Comparison of ENCODE assay signal across 28 cellular contexts in the genomic region with DNA sequence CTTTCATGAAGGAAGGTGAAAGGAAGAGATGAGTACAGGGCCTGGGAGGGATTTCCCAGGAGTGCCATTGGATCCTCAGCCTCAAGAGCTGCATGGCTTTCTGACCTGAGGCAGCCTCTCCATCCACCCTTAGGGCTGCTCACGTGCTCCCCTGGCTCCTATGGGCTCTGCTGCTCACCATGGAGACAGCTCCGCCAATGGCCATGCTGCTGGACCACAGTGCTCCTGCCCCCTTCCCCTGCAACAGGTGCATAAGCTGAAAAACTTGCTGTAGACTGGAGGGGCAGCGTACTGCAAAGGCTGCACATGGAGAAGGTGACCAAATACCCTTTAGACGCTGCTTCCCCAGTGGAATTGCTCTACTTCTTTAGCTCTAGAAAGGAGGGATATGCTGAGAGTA.
"Had no signal": no experiment of that assay in that cellular context is flagged by ENCODE, and none has a peak within 500 bp of the region (broad histone marks: within the 10 kb centered on the region; RNA-seq: fewer than 3 reads in every experiment).

No MANE protein-coding gene starts in this region.

- H3K4me1 Mint-ChIP-seq: activated naive CD4-positive, alpha-beta T cell treated with anti-CD3 and anti-CD28 coated beads, Interleukin-2, amount 10 ng/mL, durations not matched to agents 7 days and 5 days; activated naive CD8-positive, alpha-beta T cell treated with anti-CD3 and anti-CD28 coated beads for 36 hours had no signal

- H3K4me3 ChIP-seq: cardiac muscle cell, MG63, SK-N-MC had no signal

- H3K27ac Mint-ChIP-seq: activated CD8-positive, alpha-beta T cell treated with anti-CD3 and anti-CD28 coated beads for 36 hours; activated naive CD4-positive, alpha-beta T cell treated with anti-CD3 and anti-CD28 coated beads, Interleukin-2, amount 10 ng/mL, durations not matched to agents 7 days and 5 days; activated naive CD8-positive, alpha-beta T cell treated with anti-CD3 and anti-CD28 coated beads for 36 hours; activated T-cell treated with anti-CD3 and anti-CD28 coated beads, Interleukin-2, amount 50 U/mL, for 72 hours; activated T-helper 2 cell treated with anti-CD3 and anti-CD28 coated beads, Interferon-gamma antibody, Interleukin-2, Interleukin-4, amounts not matched to agents 10 μg/mL and 5 μg/mL and 100 μg/mL, durations not matched to agents 14 hours and 24 hours and 36 hours had no signal

- H3K27me3 ChIP-seq: brain microvascular endothelial cell, cardiac muscle cell had no signal

- ATAC-seq: activated CD4-positive, CD25-positive, alpha-beta regulatory T cell treated with anti-CD3 and anti-CD28 coated beads, Interleukin-2, amount 50 U/mL, for 24 hours; activated CD8-positive, alpha-beta T cell treated with anti-CD3 and anti-CD28 coated beads for 36 hours; activated T-cell treated with anti-CD3 and anti-CD28 coated beads, Interleukin-2, amount 50 U/mL, for 72 hours; Panc1; Right ventricle myocardium inferior had no signal

- H3K9me3 Mint-ChIP-seq: activated CD8-positive, alpha-beta T cell treated with anti-CD3 and anti-CD28 coated beads for 36 hours; activated naive CD4-positive, alpha-beta T cell treated with anti-CD3 and anti-CD28 coated beads, Interleukin-2, amount 10 ng/mL, durations not matched to agents 7 days and 5 days; activated naive CD8-positive, alpha-beta T cell treated with anti-CD3 and anti-CD28 coated beads for 36 hours; activated T-cell treated with anti-CD3 and anti-CD28 coated beads, Interleukin-2, amount 50 U/mL, for 72 hours; activated T-helper 2 cell treated with anti-CD3 and anti-CD28 coated beads, Interferon-gamma antibody, Interleukin-2, Interleukin-4, amounts not matched to agents 10 μg/mL and 5 μg/mL and 100 μg/mL, durations not matched to agents 14 hours and 24 hours and 36 hours had no signal

- H3K27ac ChIP-seq: brain microvascular endothelial cell, cardiac muscle cell, SK-N-MC, WERI-Rb-1 had no signal

- DNase-seq: activated CD4-positive, alpha-beta T cell treated with anti-CD3 and anti-CD28 coated beads for 4 hours; activated CD8-positive, alpha-beta memory T cell treated with anti-CD3 and anti-CD28 coated beads, Interleukin-2, amount 50 U/mL, for 4 hours; activated CD8-positive, alpha-beta T cell treated with anti-CD3 and anti-CD28 coated beads for 36 hours; activated gamma-delta T cell treated with Interleukin-2 at 50 U/mL for 16 hours; activated naive CD4-positive, alpha-beta T cell treated with anti-CD3 and anti-CD28 coated beads, Interleukin-2, amount 10 ng/mL, durations not matched to agents 7 days and 5 days; activated naive CD8-positive, alpha-beta T cell treated with anti-CD3 and anti-CD28 coated beads for 36 hours; activated T-cell treated with anti-CD3 and anti-CD28 coated beads, Interleukin-2, amount 50 U/mL, for 72 hours; brain microvascular endothelial cell; MG63; MV-4-11; NCI-H1105; NCI-H146; NCI-H187 treated with DMSO at 0.1 percent for 48 hours; NCI-H2081 treated with DMSO at 0.1 percent for 48 hours; NCI-H345; NCI-H510A; NCI-H69; NK-92 treated with Interleukin-12 subunit alpha and Interleukin-12 subunit beta, amount 100 ng/mL, for 24 hours; OCI-M1; RPMI8226; T-helper 1 cell; WERI-Rb-1 had no signal

- H3K4me3 Mint-ChIP-seq: activated CD8-positive, alpha-beta T cell treated with anti-CD3 and anti-CD28 coated beads for 36 hours; activated naive CD4-positive, alpha-beta T cell treated with anti-CD3 and anti-CD28 coated beads, Interleukin-2, amount 10 ng/mL, durations not matched to agents 7 days and 5 days; activated naive CD8-positive, alpha-beta T cell treated with anti-CD3 and anti-CD28 coated beads for 36 hours; activated T-cell treated with anti-CD3 and anti-CD28 coated beads, Interleukin-2, amount 50 U/mL, for 72 hours had no signal

- H3K36me3 Mint-ChIP-seq: activated naive CD4-positive, alpha-beta T cell treated with anti-CD3 and anti-CD28 coated beads, Interleukin-2, amount 10 ng/mL, durations not matched to agents 7 days and 5 days; activated naive CD8-positive, alpha-beta T cell treated with anti-CD3 and anti-CD28 coated beads for 36 hours had no signal

- H3K9me3 ChIP-seq: MG63 had no signal

- H3K27me3 Mint-ChIP-seq: activated naive CD8-positive, alpha-beta T cell treated with anti-CD3 and anti-CD28 coated beads for 36 hours had no signal

- H3K36me3 ChIP-seq: brain microvascular endothelial cell, MG63, WERI-Rb-1 had no signal
